In genomic region chr1:2350486-2350885, GRCh38 we compare ENCODE assay signal across 24 cellular contexts.
"Had no signal": no experiment of that assay in that cellular context is flagged by ENCODE, and none has a peak within 500 bp of the region (broad histone marks: within the 10 kb centered on the region; RNA-seq: fewer than 3 reads in every experiment).

No MANE protein-coding gene starts in this region.

- H3K27ac ChIP-seq: left lung, parathyroid adenoma, tibial nerve had no signal

- H3K4me3 Mint-ChIP-seq: activated B cell treated with CpG ODN at 0.5 μM for 24 hours; activated CD4-positive, alpha-beta memory T cell treated with anti-CD3 and anti-CD28 coated beads, Interleukin-2, amount 10 ng/mL, durations not matched to agents 7 days and 5 days; activated CD8-positive, alpha-beta memory T cell treated with anti-CD3 and anti-CD28 coated beads, Interleukin-2, amount 10 ng/mL, durations not matched to agents 7 days and 5 days; activated naive CD8-positive, alpha-beta T cell treated with anti-CD3 and anti-CD28 coated beads, Interleukin-2, amount 50 U/mL, for 24 hours; activated T-helper 1 cell treated with anti-CD3 and anti-CD28 coated beads, Interleukin-12 subunit alpha, Interleukin-12 subunit beta, Interleukin-2, Interleukin-4 antibody, amounts not matched to agents 30 ng/mL and 10 ng/mL and 1 ng/mL, durations not matched to agents 14 hours and 24 hours and 36 hours; dendritic cell treated with granulocyte-macrophage colony-stimulating factor and Interleukin-4, amounts not matched to agents 40 ng/mL and 50 ng/mL, for 4 days; immature natural killer cell; memory B cell; natural killer cell treated with Interleukin-12 subunit alpha and Interleukin-12 subunit beta and Interleukin-15 and Interleukin-18, amount 100 ng/mL, for 72 hours; stimulated activated naive CD8-positive, alpha-beta T cell treated with anti-CD3 and anti-CD28 coated beads, Interleukin-15, Interleukin-2, amounts not matched to agents 100 ng/mL and 50 ng/mL, for 24 hours had no signal

- H3K4me1 ChIP-seq: left lung, parathyroid adenoma, tibial nerve had no signal

- H3K27ac Mint-ChIP-seq: activated B cell treated with CpG ODN at 0.5 μM for 24 hours; activated CD4-positive, alpha-beta memory T cell treated with anti-CD3 and anti-CD28 coated beads, Interleukin-2, amount 10 ng/mL, durations not matched to agents 7 days and 5 days; activated CD8-positive, alpha-beta memory T cell treated with anti-CD3 and anti-CD28 coated beads, Interleukin-2, amount 10 ng/mL, durations not matched to agents 7 days and 5 days; activated naive CD8-positive, alpha-beta T cell treated with anti-CD3 and anti-CD28 coated beads, Interleukin-2, amount 50 U/mL, for 24 hours; activated T-helper 1 cell treated with anti-CD3 and anti-CD28 coated beads, Interleukin-12 subunit alpha, Interleukin-12 subunit beta, Interleukin-2, Interleukin-4 antibody, amounts not matched to agents 30 ng/mL and 10 ng/mL and 1 ng/mL, durations not matched to agents 14 hours and 24 hours and 36 hours; dendritic cell treated with granulocyte-macrophage colony-stimulating factor and Interleukin-4, amounts not matched to agents 40 ng/mL and 50 ng/mL, for 4 days; immature natural killer cell; memory B cell; natural killer cell treated with Interleukin-12 subunit alpha and Interleukin-12 subunit beta and Interleukin-15 and Interleukin-18, amount 100 ng/mL, for 72 hours; stimulated activated naive CD8-positive, alpha-beta T cell treated with anti-CD3 and anti-CD28 coated beads, Interleukin-15, Interleukin-2, amounts not matched to agents 100 ng/mL and 50 ng/mL, for 24 hours had no signal

- H3K4me1 Mint-ChIP-seq: activated B cell treated with CpG ODN at 0.5 μM for 24 hours; activated CD4-positive, alpha-beta memory T cell treated with anti-CD3 and anti-CD28 coated beads, Interleukin-2, amount 10 ng/mL, durations not matched to agents 7 days and 5 days; activated CD8-positive, alpha-beta memory T cell treated with anti-CD3 and anti-CD28 coated beads, Interleukin-2, amount 10 ng/mL, durations not matched to agents 7 days and 5 days; activated naive CD8-positive, alpha-beta T cell treated with anti-CD3 and anti-CD28 coated beads, Interleukin-2, amount 50 U/mL, for 24 hours; immature natural killer cell had no signal

- H3K36me3 ChIP-seq: left lung, tibial nerve had no signal

- H3K27me3 Mint-ChIP-seq: activated B cell treated with CpG ODN at 0.5 μM for 24 hours; activated CD4-positive, alpha-beta memory T cell treated with anti-CD3 and anti-CD28 coated beads, Interleukin-2, amount 10 ng/mL, durations not matched to agents 7 days and 5 days; activated CD8-positive, alpha-beta memory T cell treated with anti-CD3 and anti-CD28 coated beads, Interleukin-2, amount 10 ng/mL, durations not matched to agents 7 days and 5 days; activated naive CD8-positive, alpha-beta T cell treated with anti-CD3 and anti-CD28 coated beads, Interleukin-2, amount 50 U/mL, for 24 hours; natural killer cell treated with Interleukin-12 subunit alpha and Interleukin-12 subunit beta and Interleukin-15 and Interleukin-18, amount 100 ng/mL, for 72 hours; stimulated activated naive CD8-positive, alpha-beta T cell treated with anti-CD3 and anti-CD28 coated beads, Interleukin-15, Interleukin-2, amounts not matched to agents 100 ng/mL and 50 ng/mL, for 24 hours had no signal

- H3K9me3 ChIP-seq: left lung, tibial nerve had no signal

- H3K36me3 Mint-ChIP-seq: activated CD8-positive, alpha-beta memory T cell treated with anti-CD3 and anti-CD28 coated beads, Interleukin-2, amount 10 ng/mL, durations not matched to agents 7 days and 5 days; immature natural killer cell; memory B cell; natural killer cell treated with Interleukin-12 subunit alpha and Interleukin-12 subunit beta and Interleukin-15 and Interleukin-18, amount 100 ng/mL, for 72 hours had no signal

- H3K9me3 Mint-ChIP-seq: activated B cell treated with CpG ODN at 0.5 μM for 24 hours; activated CD4-positive, alpha-beta memory T cell treated with anti-CD3 and anti-CD28 coated beads, Interleukin-2, amount 10 ng/mL, durations not matched to agents 7 days and 5 days; activated naive CD8-positive, alpha-beta T cell treated with anti-CD3 and anti-CD28 coated beads, Interleukin-2, amount 50 U/mL, for 24 hours; activated T-helper 1 cell treated with anti-CD3 and anti-CD28 coated beads, Interleukin-12 subunit alpha, Interleukin-12 subunit beta, Interleukin-2, Interleukin-4 antibody, amounts not matched to agents 30 ng/mL and 10 ng/mL and 1 ng/mL, durations not matched to agents 14 hours and 24 hours and 36 hours; dendritic cell treated with granulocyte-macrophage colony-stimulating factor and Interleukin-4, amounts not matched to agents 40 ng/mL and 50 ng/mL, for 4 days; immature natural killer cell; memory B cell; natural killer cell treated with Interleukin-12 subunit alpha and Interleukin-12 subunit beta and Interleukin-15 and Interleukin-18, amount 100 ng/mL, for 72 hours; stimulated activated naive CD8-positive, alpha-beta T cell treated with anti-CD3 and anti-CD28 coated beads, Interleukin-15, Interleukin-2, amounts not matched to agents 100 ng/mL and 50 ng/mL, for 24 hours had no signal

- H3K4me3 ChIP-seq: left lung, tibial nerve had no signal

- ATAC-seq: activated CD8-positive, alpha-beta memory T cell treated with anti-CD3 and anti-CD28 coated beads, Interleukin-2, amount 10 ng/mL, durations not matched to agents 7 days and 5 days; activated naive CD8-positive, alpha-beta T cell treated with anti-CD3 and anti-CD28 coated beads, Interleukin-2, amount 50 U/mL, for 24 hours; left lung; natural killer cell treated with Interleukin-12 subunit alpha and Interleukin-12 subunit beta and Interleukin-15 and Interleukin-18, amount 100 ng/mL, for 72 hours had no signal

- H3K27me3 ChIP-seq: tibial nerve had no signal

- DNase-seq: activated B cell treated with CpG ODN at 0.5 μM for 24 hours; activated CD4-positive, alpha-beta memory T cell treated with anti-CD3 and anti-CD28 coated beads, Interleukin-2, amount 10 ng/mL, durations not matched to agents 7 days and 5 days; activated CD4-positive, alpha-beta T cell treated with anti-CD3 and anti-CD28 coated beads for 48 hours; activated CD8-positive, alpha-beta memory T cell treated with anti-CD3 and anti-CD28 coated beads, Interleukin-2, amount 10 ng/mL, durations not matched to agents 7 days and 5 days; activated gamma-delta T cell; activated naive CD4-positive, alpha-beta T cell treated with anti-CD3 and anti-CD28 coated beads, Interleukin-2, amount 50 U/mL, for 16 hours; activated naive CD8-positive, alpha-beta T cell treated with anti-CD3 and anti-CD28 coated beads, Interleukin-2, amount 50 U/mL, for 24 hours; effector CD4-positive, alpha-beta T cell; erythroblast; foreskin fibroblast; immature natural killer cell; kidney glomerular epithelial cell; stimulated activated CD4-positive, alpha-beta T cell treated with anti-CD3 and anti-CD28 coated beads, Interleukin-12 subunit alpha, Interleukin-12 subunit beta, amount 100 ng/mL, for 4 hours; stimulated activated CD4-positive, alpha-beta T cell treated with anti-CD3 and anti-CD28 coated beads, Interleukin-4, amount 100 ng/mL, for 4 hours; substantia nigra; T1000 had no signal
